ENCODE assay signal across 22 cellular contexts in genomic region chr2:233012301-233012971, GRCh38. TPM values are rescaled to one million over a fixed set of nuclear protein-coding genes. Genes with fewer than 3 reads are reported as not detected.
DNase-seq lines count a peak whose midpoint lies in the region; ATAC-seq and TF ChIP-seq lines count a peak whose summit lies in the region.
"Had no signal": no experiment of that assay in that cellular context is flagged by ENCODE, and none has a peak within 500 bp of the region (broad histone marks: within the 10 kb centered on the region; RNA-seq: fewer than 3 reads in every experiment).

No MANE protein-coding gene starts in this region.

- no peaks in the 10 kb centered on the region for H3K9me3 Mint-ChIP-seq in GM23338

- intact Hi-C loops in mucosa of descending colon (cut with DNase I, micrococcal nuclease) (loop anchor here in 1 of 2 donors (10.0 kb wide), 1 partner anchor 268 kb away; no protein-coding TSS in a partner anchor), testis (cut with DNase I; ENCODE audit: low total_unique reads) (no loop called here)

- no peaks in the 10 kb centered on the region for H3K36me3 ChIP-seq in mucosa of descending colon (ENCODE audit: low read depth)
- no peaks in the 10 kb centered on the region for H3K36me3 ChIP-seq in testis (ENCODE audit: low read depth, missing control alignments)
- H3K36me3 ChIP-seq in GM23338 (ENCODE audit: insufficient read depth) = no peaks in the 10 kb centered on the region
- H3K36me3 ChIP-seq: SJCRH30 had no signal

- H3K79me2 ChIP-seq in GM23338 (replicated peaks; ENCODE audit: insufficient read depth) = no peaks in the 10 kb centered on the region

- H3K27me3 ChIP-seq in testis = no peaks in the 10 kb centered on the region
- H3K27me3 ChIP-seq in GM23338 (ENCODE audit: insufficient read depth) = no peaks in the 10 kb centered on the region
- H3K27me3 ChIP-seq: SJCRH30 had no signal

- no peak overlapping the region for H3K4me3 Mint-ChIP-seq in GM23338

- H3K27me3 Mint-ChIP-seq in GM23338 (ENCODE audit: insufficient read depth, low read depth, poor library complexity) = peaks cover 7% of the 10 kb centered on the region

- H3K4me3 ChIP-seq in mucosa of descending colon = no peak overlapping the region
- no peak overlapping the region for H3K4me3 ChIP-seq in testis
- H3K4me3 ChIP-seq in GM23338 = no peak overlapping the region
- H3K4me3 ChIP-seq: SJCRH30 had no signal

- 75 to 86% methylated on average over 12 of the region's 12 CpGs for WGBS in testis, 2 donors

- no peak overlapping the region for H3K27ac ChIP-seq in testis
- H3K27ac ChIP-seq in GM23338 (ENCODE audit: low read depth) = no peak overlapping the region
- H3K27ac ChIP-seq: SJCRH30 had no signal

- no peak overlapping the region for H2AFZ ChIP-seq in GM23338

- H3F3A ChIP-seq in GM23338 (replicated peaks; ENCODE audit: low read depth) = no peaks in the 10 kb centered on the region

- H3K4me1 Mint-ChIP-seq in GM23338 = no peaks in the 10 kb centered on the region

- DNase-seq in HT-29 (ENCODE audit: low spot score) (peak; percentile 70), dermis blood vessel endothelial cell (peak; percentile 29), mucosa of descending colon (peak; percentile 72 to 81 (median 74)), testis (peak; percentile 14), GM23338 (ENCODE audit: low spot score) (no peak), T1000 (lab: John Stamatoyannopoulos, UW) (no peak)
- DNase-seq: activated CD4-positive, CD25-positive, alpha-beta regulatory T cell; activated gamma-delta T cell treated with Interleukin-2 at 50 U/mL for 16 hours; AML-193; cerebellar nuclear complex; hippocampal formation; NCI-H1436; NCI-H2171 treated with DMSO at 0.1 percent for 48 hours; SJCRH30; stimulated activated CD4-positive, alpha-beta T cell treated with anti-CD3 and anti-CD28 coated beads, Interleukin-4, amount 100 ng/mL, for 1 hour; T-helper 2 cell had no signal

- TF ChIP-seq CTCF in mucosa of descending colon (IDR thresholded peaks at IDR 0.05) = no peak
- TF ChIP-seq CTCF in testis (IDR thresholded peaks at IDR 0.05) = no peak
- no peak for TF ChIP-seq CTCF in GM23338 (conservative IDR thresholded peaks at IDR 0.05; ENCODE audit: low read depth in 2 of 2)

- no peak overlapping the region for H3K27ac Mint-ChIP-seq in GM23338

- peak; percentile 91 for ATAC-seq in mucosa of descending colon
- no peak for ATAC-seq in HG02798 (IDR thresholded peaks at IDR 0.05; ENCODE audit: poor library complexity, unreplicated experiment)
- ATAC-seq in GM23338 = no peak
- ATAC-seq in GM18907 (IDR thresholded peaks at IDR 0.05; ENCODE audit: unreplicated experiment) = no peak

- no peak for TF ChIP-seq POLR2A in testis (IDR thresholded peaks at IDR 0.05)

- no peak overlapping the region for H3K4me2 ChIP-seq in GM23338

- H3K9me3 ChIP-seq in mucosa of descending colon (no peaks in the 10 kb centered on the region), testis (no peaks in the 10 kb centered on the region)
- H3K9me3 ChIP-seq: SJCRH30 had no signal

- no peaks in the 10 kb centered on the region for H3K36me3 Mint-ChIP-seq in GM23338 (ENCODE audit: low read depth)

- no peaks in the 10 kb centered on the region for H4K20me1 ChIP-seq in GM23338 (replicated peaks; ENCODE audit: insufficient read depth)

- no peaks in the 10 kb centered on the region for H3K9me2 ChIP-seq in GM23338 (ENCODE audit: insufficient read depth)

- peaks cover 11% of the 10 kb centered on the region for H3K4me1 ChIP-seq in mucosa of descending colon (ENCODE audit: low read depth)
- H3K4me1 ChIP-seq in testis = peaks cover 9% of the 10 kb centered on the region
- no peaks in the 10 kb centered on the region for H3K4me1 ChIP-seq in GM23338 (ENCODE audit: insufficient read depth)
- H3K4me1 ChIP-seq: SJCRH30 had no signal

TF ChIP-seq in GM23338, 12 proteins besides CTCF, POLR2A, EP300 and RAD21 (continues in another document):
- no peak for TF ChIP-seq ZNF462 (CRISPR knock-in tag; IDR thresholded peaks at IDR 0.05)

RNA-seq across cellular contexts. Expression of gene NGEF, which starts 0.6 kb away (rescaled TPM):
- 13.4 and 13.5 TPM in 2 replicates for total RNA-seq in HT-29 (2014; rRNA removed; shearing (Covaris generic))
- 0.17 and 0.33 TPM in 2 replicates for total RNA-seq in dermis blood vessel endothelial cell
- 10 to 100 TPM; 20.1 to 67.5 (median 38.0) TPM for total RNA-seq in mucosa of descending colon
- total RNA-seq in testis = 10 to 100 TPM; 15.6 to 28.7 TPM
- 7.9 TPM for polyA plus RNA-seq in testis (ENCODE audit: insufficient read depth, low read depth, low replicate concordance)
- 4.2 and 5.4 TPM in 2 replicates for total RNA-seq in GM23338 (2014; rRNA removed; shearing (Covaris generic))
- 1.8 and 1.9 TPM in 2 replicates for polyA plus RNA-seq in GM23338 (2016; fragmentation: Nextera tagmentation; extraction: Ambion mirVana)
- total RNA-seq: osteoblast, SJCRH30 had no signal

RNA-seq across cellular contexts. Expression of gene NEU2, which starts 20.0 kb away (rescaled TPM):
- not detected in 2 replicates for total RNA-seq in HT-29 (2014; rRNA removed; shearing (Covaris generic))
- total RNA-seq in dermis blood vessel endothelial cell (not detected in 2 replicates), mucosa of descending colon (not detected), testis (not detected)
- polyA plus RNA-seq in testis (ENCODE audit: insufficient read depth, low read depth, low replicate concordance) (not detected), GM23338 (2016; fragmentation: Nextera tagmentation; extraction: Ambion mirVana) (not detected in 2 replicates)
- not detected in 2 replicates for total RNA-seq in GM23338 (2014; rRNA removed; shearing (Covaris generic))
- total RNA-seq: fibroblast of villous mesenchyme, kidney epithelial cell, mononuclear cell, osteoblast, SJCRH30 had no signal

RNA-seq across cellular contexts. Expression of gene INPP5D, which starts 47.7 kb away (rescaled TPM):
- total RNA-seq in HT-29 (2014; rRNA removed; shearing (Covaris generic)) = 26.9 and 28.6 TPM in 2 replicates
- total RNA-seq in dermis blood vessel endothelial cell (45.3 and 45.7 TPM in 2 replicates), mucosa of descending colon (10 to 100 TPM in 1 of 3 donors, 1 to 10 TPM in 2; 8.2 to 14.4 (median 9.1) TPM), testis (10 to 100 TPM in 1 of 2 donors, 1 to 10 TPM in 1; 5.7 to 11.2 TPM)
- polyA plus RNA-seq in testis (ENCODE audit: insufficient read depth, low read depth, low replicate concordance) (12.7 TPM), GM23338 (2016; fragmentation: Nextera tagmentation; extraction: Ambion mirVana) (5.4 and 6.6 TPM in 2 replicates)
- total RNA-seq in GM23338 (2014; rRNA removed; shearing (Covaris generic)) = 8.0 and 8.3 TPM in 2 replicates

Comparison
In these comparisons a context has a peak if more than half of its experiments do, and no peak if none do; other contexts are left out.
1. DNase-seq: peak in HT-29 (single experiment), dermis blood vessel endothelial cell (single experiment), mucosa of descending colon (3 of 3) and testis (single experiment); none in GM23338 (single experiment) and T1000 (single experiment).